Comparison of ENCODE assay signal across 8 cellular contexts in the genomic region with DNA sequence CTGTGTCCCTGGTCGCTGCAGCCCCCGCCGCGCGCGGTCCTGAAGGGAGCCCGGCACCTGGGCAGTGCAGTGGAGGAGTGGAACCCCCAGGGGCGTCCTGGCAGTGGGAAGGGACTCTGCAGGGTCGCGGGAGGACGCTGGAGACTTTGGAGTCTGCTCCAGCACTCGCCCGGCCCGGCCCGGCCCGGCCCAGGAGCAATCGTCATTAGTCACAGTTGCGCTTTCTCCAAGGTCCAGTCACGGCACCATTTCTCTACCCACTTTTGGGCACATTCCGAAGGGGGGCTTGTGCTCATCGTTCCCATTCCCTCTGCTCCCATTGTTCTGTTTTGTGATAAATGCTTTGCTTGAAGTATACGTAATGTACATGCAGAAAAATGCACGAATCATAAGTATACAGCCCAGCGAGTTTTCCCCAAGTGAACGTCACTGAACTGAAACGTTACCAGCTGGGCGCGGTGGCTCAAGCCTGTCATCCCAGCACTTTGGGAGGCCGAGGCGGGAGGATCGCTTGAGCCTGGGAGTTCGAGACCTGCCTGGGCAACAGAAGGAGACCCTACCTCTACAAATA. TPM values are rescaled to one million over a fixed set of nuclear protein-coding genes. Genes with fewer than 3 reads are reported as not detected.
DNase-seq lines count a peak whose midpoint lies in the region; ATAC-seq and TF ChIP-seq lines count a peak whose summit lies in the region.

No MANE protein-coding gene starts in this region.

- peak overlapping the region; percentile 95 for H3K4me2 ChIP-seq in IMR-90 (ENCODE audit: low read depth, low read length)
- peak overlapping the region; percentile 90 for H3K4me2 ChIP-seq in hepatocyte

- peak overlapping the region; percentile 72 for H3K27ac Mint-ChIP-seq in activated naive CD8-positive, alpha-beta T cell treated with anti-CD3 and anti-CD28 coated beads for 36 hours

- no peak overlapping the region for H2BK20ac ChIP-seq in IMR-90 (ENCODE audit: low read depth, low read length)

- POLR2A ChIA-PET in IMR-90 (lab: Charles Lee; ENCODE audit: unreplicated experiment) = no interaction called here

- ATAC-seq in IMR-90 (ENCODE audit: low read depth) = peak; percentile 46

- in situ Hi-C loops in IMR-90 (cut with MboI; ENCODE audit: low sequenced_read_pairs) = no loop called here

- no peak overlapping the region for H3K18ac ChIP-seq in IMR-90 (ENCODE audit: low read depth, low read length)

- no peak overlapping the region; the same call in 1 of the 2 replicates for H3K56ac ChIP-seq in IMR-90 (ENCODE audit: extremely low read depth, insufficient read depth, low read length)

- peaks cover 32 to 79% of the 10 kb centered on the region in 2 experiments for H3K79me1 ChIP-seq in IMR-90 (ENCODE audit: low read depth in 1 of 2, low read length in 2 of 2)

- H4K91ac ChIP-seq in IMR-90 (ENCODE audit: insufficient read depth, low read depth, low read length) = peak overlapping the region; percentile 66; the same call in 1 of the 2 replicates

- DNase-seq in activated naive CD4-positive, alpha-beta T cell treated with Interleukin-2 at 50 U/mL for 16 hours = peak; percentile 5
- DNase-seq in activated naive CD4-positive, alpha-beta T cell treated with anti-CD3 and anti-CD28 coated beads, Interleukin-2, amount 50 U/mL, for 16 hours = no peak
- DNase-seq in IMR-90 (peak; percentile 71), hepatocyte (ENCODE audit: low spot score) (peak; percentile 32), H4 (ENCODE audit: low spot score) (no peak), SHP77 treated with DMSO at 0.1 percent for 48 hours (lab: John Stamatoyannopoulos, UW) (no peak)
- DNase-seq in activated naive CD8-positive, alpha-beta T cell treated with anti-CD3 and anti-CD28 coated beads for 36 hours = no peak

- H3K36me3 ChIP-seq in IMR-90 (ENCODE audit: control insufficient read depth, insufficient read depth, low read length) (peaks cover 54% of the 10 kb centered on the region), hepatocyte (replicated peaks; ENCODE audit: insufficient read depth, low read depth) (no peaks in the 10 kb centered on the region), skeletal muscle tissue (ENCODE audit: control insufficient read depth in 3 of 3, insufficient read depth in 3 of 3, low read length in 3 of 3) (peaks cover 42 to 44% (median 42%) of the 10 kb centered on the region in 3 donors)

- CTCF ChIA-PET in IMR-90 (lab: Yijun Ruan, JAX) = interaction anchor here (0.6 kb wide), 1 partner anchor 109 kb away, joined by 4 read pairs; no protein-coding TSS in a partner anchor

- H3K9me3 ChIP-seq in IMR-90 (ENCODE audit: control insufficient read depth, insufficient read depth, low read length) (no peaks in the 10 kb centered on the region), hepatocyte (ENCODE audit: low read depth) (no peaks in the 10 kb centered on the region), skeletal muscle tissue (ENCODE audit: control insufficient read depth in 3 of 3, low read length in 3 of 3) (no peaks in the 10 kb centered on the region)

- peak overlapping the region; percentile 55; the same call in 1 of the 2 replicates for H3K4ac ChIP-seq in IMR-90 (ENCODE audit: low read depth, low read length)

- H3K27me3 Mint-ChIP-seq in activated naive CD8-positive, alpha-beta T cell treated with anti-CD3 and anti-CD28 coated beads for 36 hours = no peaks in the 10 kb centered on the region

- peaks cover 17% of the 10 kb centered on the region for H3K36me3 Mint-ChIP-seq in activated naive CD8-positive, alpha-beta T cell treated with anti-CD3 and anti-CD28 coated beads for 36 hours

- dilution Hi-C loops in IMR-90 (cut with HindIII; ENCODE audit: low sequenced_read_pairs, unreplicated experiment) = no loop called here

- H3K9me3 Mint-ChIP-seq in activated naive CD8-positive, alpha-beta T cell treated with anti-CD3 and anti-CD28 coated beads for 36 hours = no peaks in the 10 kb centered on the region

- H3K27ac ChIP-seq in IMR-90 (ENCODE audit: insufficient read depth, low read length) (peak overlapping the region; percentile 85), hepatocyte (peak overlapping the region; percentile 93), skeletal muscle tissue (ENCODE audit: low read depth, low read length) (peak overlapping the region; percentile 78)

- H2AFZ ChIP-seq in IMR-90 (replicated peaks; ENCODE audit: low read length, poor library complexity) = peak overlapping the region; percentile 85
- H2AFZ ChIP-seq in hepatocyte = peak overlapping the region; percentile 87

- H4K8ac ChIP-seq in IMR-90 (ENCODE audit: low read depth in 2 of 2, low read length in 2 of 2) = peak overlapping the region in 1 of 2 experiments; percentile 44; a peak in 1 of 4 replicates

- H3K9ac ChIP-seq in IMR-90 (ENCODE audit: low read depth, low read length) (peak overlapping the region; percentile 65), skeletal muscle tissue (ENCODE audit: low read depth in 1 of 3, low read length in 3 of 3) (peak overlapping the region; percentile 77 to 92 (median 80))

- H3K4me3 ChIP-seq in IMR-90 (ENCODE audit: insufficient read depth, low read depth, low read length) = peak overlapping the region; percentile 67
- H3K4me3 ChIP-seq in hepatocyte = peak overlapping the region; percentile 81
- H3K4me3 ChIP-seq in skeletal muscle tissue (ENCODE audit: low read length in 3 of 3) = peak overlapping the region; percentile 80 to 83 (median 81)

- H3K4me1 ChIP-seq in IMR-90 (ENCODE audit: control insufficient read depth, insufficient read depth, low read length) = peaks cover 6% of the 10 kb centered on the region
- peaks cover 13% of the 10 kb centered on the region for H3K4me1 ChIP-seq in hepatocyte (ENCODE audit: insufficient read depth)
- peaks cover 11 to 34% (median 27%) of the 10 kb centered on the region in 3 donors for H3K4me1 ChIP-seq in skeletal muscle tissue (ENCODE audit: control insufficient read depth in 3 of 3, insufficient read depth in 3 of 3, low read length in 3 of 3)

- H4K20me1 ChIP-seq in IMR-90 (ENCODE audit: insufficient read depth, low read length) (peaks cover 48% of the 10 kb centered on the region), hepatocyte (ENCODE audit: insufficient read depth, poor library complexity, severe bottlenecking) (peaks cover 4% of the 10 kb centered on the region)

- peaks cover 4% of the 10 kb centered on the region; the same call in 1 of the 2 replicates for H3K9me1 ChIP-seq in IMR-90 (ENCODE audit: insufficient read depth, low read length)

- H2BK15ac ChIP-seq in IMR-90 (ENCODE audit: low read depth, low read length) = no peak overlapping the region

- H2BK5ac ChIP-seq in IMR-90 (ENCODE audit: low read depth, low read length, poor library complexity, severe bottlenecking) = peak overlapping the region; percentile 67

- peak overlapping the region; percentile 74 for H2AK9ac ChIP-seq in IMR-90 (replicated peaks; ENCODE audit: low read depth, low read length, poor library complexity)

- TF ChIP-seq RAD21 in IMR-90 (IDR thresholded peaks at IDR 0.05; ENCODE audit: low read length) = no peak

- no peak for TF ChIP-seq POLR2A in IMR-90 (IDR thresholded peaks at IDR 0.05; ENCODE audit: low read depth, low read length)

- peak overlapping the region; percentile 93 for H3K23ac ChIP-seq in IMR-90 (ENCODE audit: low read depth, low read length)

- no TSS peak for BruUV-seq in IMR-90 (replicated peaks; lab: Mats Ljungman, UMichigan)

- H3K27me3 ChIP-seq in IMR-90 (ENCODE audit: control insufficient read depth, insufficient read depth, low read length) (no peaks in the 10 kb centered on the region), hepatocyte (no peaks in the 10 kb centered on the region), skeletal muscle tissue (ENCODE audit: control insufficient read depth in 3 of 3, insufficient read depth in 3 of 3, low read length in 3 of 3) (no peaks in the 10 kb centered on the region)

- peaks cover 50% of the 10 kb centered on the region for H3K79me2 ChIP-seq in hepatocyte

- H3K9me2 ChIP-seq in hepatocyte (replicated peaks; ENCODE audit: insufficient read depth) = no peaks in the 10 kb centered on the region

- intact Hi-C loops in IMR-90 (cut with micrococcal nuclease) = no loop called here

- peak overlapping the region; percentile 23 for H4K5ac ChIP-seq in IMR-90 (ENCODE audit: low read depth, low read length)

- H3K4me1 Mint-ChIP-seq in activated naive CD8-positive, alpha-beta T cell treated with anti-CD3 and anti-CD28 coated beads for 36 hours = peaks cover 23% of the 10 kb centered on the region

- 10% methylated on average over 10 of the region's 32 CpGs; no CpG with 5 or more reads in 1 of the 2 experiments for WGBS in IMR-90 (ENCODE audit: extremely low coverage in 2 of 2, insufficient read length in 1 of 2), 2 experiments
- WGBS in hepatocyte (ENCODE audit: low lambda C conversion rate, missing lambda C conversion rate) = 29% methylated on average over 17 of the region's 32 CpGs

- TF ChIP-seq CTCF in IMR-90 (conservative IDR thresholded peaks at IDR 0.05; ENCODE audit: low read depth, low read length) = no peak
- TF ChIP-seq CTCF in hepatocyte (IDR thresholded peaks at IDR 0.05; ENCODE audit: poor library complexity) = no peak

- H2AK5ac ChIP-seq in IMR-90 (ENCODE audit: low read depth, low read length) = peak overlapping the region; percentile 22

- peak overlapping the region; percentile 89 for H3K4me3 Mint-ChIP-seq in activated naive CD8-positive, alpha-beta T cell treated with anti-CD3 and anti-CD28 coated beads for 36 hours

- H3K14ac ChIP-seq in IMR-90 (replicated peaks; ENCODE audit: low read depth, low read length) = peak overlapping the region; percentile 85

- H2BK120ac ChIP-seq in IMR-90 (ENCODE audit: low read depth, low read length) = no peak overlapping the region

RNA-seq across cellular contexts. Expression of a gene that starts 1.0 kb away (rescaled TPM):
- 13.9 and 14.2 TPM in 2 replicates for total RNA-seq in IMR-90 (2012; rRNA removed)
- 14.9 and 16.0 TPM in 2 replicates for polyA plus RNA-seq in IMR-90 (2012; rRNA removed)
- polyA plus RNA-seq in IMR-90 (2012; cell fraction: cytosol; rRNA removed) = 11.8 and 12.7 TPM in 2 replicates
- 23.2 and 37.1 TPM in 2 replicates for polyA plus RNA-seq in IMR-90 (2012; cell fraction: nucleus; rRNA removed; ENCODE audit: low replicate concordance)
- 10 to 100 TPM; 16.2 to 16.4 TPM for total RNA-seq in activated naive CD8-positive, alpha-beta T cell treated with anti-CD3 and anti-CD28 coated beads for 36 hours
- total RNA-seq in hepatocyte = 13.0 and 13.2 TPM in 2 replicates
- polyA plus RNA-seq in hepatocyte = 18.9 and 26.5 TPM in 2 replicates
- 25.6 TPM for total RNA-seq in skeletal muscle tissue
- 11.4 and 17.0 TPM in 2 replicates for total RNA-seq in H4 (2014; rRNA removed; shearing (Covaris generic))

RNA-seq across cellular contexts. Expression of a gene that starts 12.1 kb away (rescaled TPM):
- total RNA-seq in IMR-90 (2012; rRNA removed) (7.3 and 9.4 TPM in 2 replicates), hepatocyte (10.0 and 11.4 TPM in 2 replicates), skeletal muscle tissue (17.7 TPM)
- polyA plus RNA-seq in IMR-90 (2012; rRNA removed) (7.6 and 9.8 TPM in 2 replicates), hepatocyte (9.6 and 12.5 TPM in 2 replicates)
- polyA plus RNA-seq in IMR-90 (2012; cell fraction: cytosol; rRNA removed) = 6.4 and 8.4 TPM in 2 replicates
- polyA plus RNA-seq in IMR-90 (2012; cell fraction: nucleus; rRNA removed; ENCODE audit: low replicate concordance) = 13.3 and 25.1 TPM in 2 replicates
- total RNA-seq in activated naive CD8-positive, alpha-beta T cell treated with anti-CD3 and anti-CD28 coated beads for 36 hours = 10 to 100 TPM; 10.9 to 11.7 TPM
- total RNA-seq in H4 (2014; rRNA removed; shearing (Covaris generic)) = 7.6 and 7.8 TPM in 2 replicates

RNA-seq across cellular contexts. Expression of a gene that starts 23.0 kb away (rescaled TPM):
- total RNA-seq in IMR-90 (2012; rRNA removed) (12.0 and 14.2 TPM in 2 replicates), hepatocyte (17.7 and 20.6 TPM in 2 replicates), skeletal muscle tissue (27.1 TPM)
- polyA plus RNA-seq in IMR-90 (2012; rRNA removed) (36.7 and 37.4 TPM in 2 replicates), hepatocyte (16.7 and 20.0 TPM in 2 replicates)
- 27.2 and 40.1 TPM in 2 replicates for polyA plus RNA-seq in IMR-90 (2012; cell fraction: cytosol; rRNA removed)
- polyA plus RNA-seq in IMR-90 (2012; cell fraction: nucleus; rRNA removed; ENCODE audit: low replicate concordance) = 70.4 and 149 TPM in 2 replicates
- 10 to 100 TPM; 31.2 TPM for total RNA-seq in activated naive CD8-positive, alpha-beta T cell treated with anti-CD3 and anti-CD28 coated beads for 36 hours
- 8.4 and 11.4 TPM in 2 replicates for total RNA-seq in H4 (2014; rRNA removed; shearing (Covaris generic))

RNA-seq across cellular contexts. Expression of a gene that starts 45.9 kb away (rescaled TPM):
- total RNA-seq in IMR-90 (2012; rRNA removed) (9.3 and 10.3 TPM in 2 replicates), hepatocyte (22.9 and 24.3 TPM in 2 replicates), skeletal muscle tissue (10.4 TPM)
- polyA plus RNA-seq in IMR-90 (2012; rRNA removed) (17.5 and 19.7 TPM in 2 replicates), hepatocyte (24.8 and 25.3 TPM in 2 replicates)
- polyA plus RNA-seq in IMR-90 (2012; cell fraction: cytosol; rRNA removed) = 10.0 and 15.6 TPM in 2 replicates
- polyA plus RNA-seq in IMR-90 (2012; cell fraction: nucleus; rRNA removed; ENCODE audit: low replicate concordance) = 61.7 and 153 TPM in 2 replicates
- total RNA-seq in activated naive CD8-positive, alpha-beta T cell treated with anti-CD3 and anti-CD28 coated beads for 36 hours = 10 to 100 TPM; 22.1 to 26.4 TPM
- 6.3 and 8.8 TPM in 2 replicates for total RNA-seq in H4 (2014; rRNA removed; shearing (Covaris generic))

Comparison
In these comparisons a context has a peak if more than half of its experiments do, and no peak if none do; other contexts are left out.
1. DNase-seq: peak in activated naive CD4-positive, alpha-beta T cell treated with Interleukin-2 at 50 U/mL for 16 hours (single experiment), IMR-90 (single experiment) and hepatocyte (single experiment); none in activated naive CD4-positive, alpha-beta T cell treated with anti-CD3 and anti-CD28 coated beads, Interleukin-2, amount 50 U/mL, for 16 hours (single experiment), activated naive CD8-positive, alpha-beta T cell treated with anti-CD3 and anti-CD28 coated beads for 36 hours (single experiment), H4 (single experiment) and SHP77 treated with DMSO at 0.1 percent for 48 hours (single experiment).
2. Peak in every context shown above with its lines, with median percentiles within 50 percentile points of each other: H3K27ac ChIP-seq and H3K4me3 ChIP-seq.